ENCODE assay signal across 1 cellular context in the genomic region with DNA sequence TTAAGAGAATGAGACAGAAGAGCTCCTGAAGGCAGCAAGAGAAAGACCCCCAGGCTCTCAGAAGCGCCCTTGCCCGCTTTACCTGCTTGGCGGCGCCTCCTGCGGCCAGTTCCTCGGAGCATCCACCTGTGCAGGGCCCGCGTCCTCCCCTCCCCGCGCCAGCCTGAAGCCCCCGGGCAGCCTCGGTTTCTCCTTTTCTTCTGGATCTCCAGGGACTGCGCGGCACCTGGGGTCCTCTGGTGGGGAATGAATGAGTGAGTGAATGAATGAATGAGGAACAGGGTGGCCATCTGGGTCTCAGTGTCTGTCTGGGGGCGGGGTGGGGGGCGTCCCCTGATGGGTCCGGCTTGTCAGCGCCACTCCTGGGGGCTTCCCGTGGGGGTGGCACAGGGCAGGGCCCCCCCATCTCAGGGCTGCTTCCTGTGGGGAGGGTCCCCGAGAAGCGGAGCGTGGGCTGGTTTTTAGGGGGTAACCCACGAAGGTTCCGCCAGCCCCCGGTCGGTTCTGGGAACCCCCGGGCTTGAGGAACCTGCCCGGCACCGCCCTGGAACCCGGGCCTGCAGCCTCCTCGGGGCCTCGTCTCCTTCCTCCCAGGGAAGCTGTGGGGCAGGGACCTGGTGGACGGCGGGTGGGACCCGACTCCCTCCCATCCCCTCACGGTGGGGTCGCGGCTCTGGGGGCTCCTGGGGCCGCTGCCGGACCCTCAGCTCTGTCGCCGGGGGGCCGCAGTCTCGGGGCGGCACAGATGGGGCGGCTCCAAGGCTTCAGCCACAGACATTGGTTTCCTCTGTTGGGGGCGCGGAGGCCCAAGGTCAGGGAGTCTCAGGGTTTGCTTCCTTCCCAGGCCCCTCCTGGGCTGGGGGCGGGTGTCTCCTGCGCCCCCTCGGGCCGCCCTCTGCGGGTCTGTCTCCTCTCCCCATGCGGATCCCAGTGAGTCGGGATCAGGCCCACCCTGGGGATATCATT.
TF ChIP-seq lines count a peak whose summit lies in the region.

No MANE protein-coding gene starts in this region.

TF ChIP-seq in GM23338, 12 proteins besides CTCF, POLR2A, EP300 and RAD21:
- no peak for TF ChIP-seq ZNF331 (CRISPR knock-in tag; IDR thresholded peaks at IDR 0.05; ENCODE audit: low read depth)
- TF ChIP-seq POLR2AphosphoS5 (IDR thresholded peaks at IDR 0.05; ENCODE audit: low read depth): no peak
- TF ChIP-seq, protein P1, sequence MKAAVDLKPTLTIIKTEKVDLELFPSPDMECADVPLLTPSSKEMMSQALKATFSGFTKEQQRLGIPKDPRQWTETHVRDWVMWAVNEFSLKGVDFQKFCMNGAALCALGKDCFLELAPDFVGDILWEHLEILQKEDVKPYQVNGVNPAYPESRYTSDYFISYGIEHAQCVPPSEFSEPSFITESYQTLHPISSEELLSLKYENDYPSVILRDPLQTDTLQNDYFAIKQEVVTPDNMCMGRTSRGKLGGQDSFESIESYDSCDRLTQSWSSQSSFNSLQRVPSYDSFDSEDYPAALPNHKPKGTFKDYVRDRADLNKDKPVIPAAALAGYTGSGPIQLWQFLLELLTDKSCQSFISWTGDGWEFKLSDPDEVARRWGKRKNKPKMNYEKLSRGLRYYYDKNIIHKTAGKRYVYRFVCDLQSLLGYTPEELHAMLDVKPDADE (IDR thresholded peaks at IDR 0.05): no peak
- TF ChIP-seq STAT1 (IDR thresholded peaks at IDR 0.05; ENCODE audit: unreplicated experiment): no peak
- TF ChIP-seq ZNF114 (CRISPR knock-in tag; IDR thresholded peaks at IDR 0.05): no peak
- no peak for TF ChIP-seq JUNB (IDR thresholded peaks at IDR 0.05; ENCODE audit: unreplicated experiment)
- no peak for TF ChIP-seq NANOG (IDR thresholded peaks at IDR 0.05; ENCODE audit: borderline replicate concordance)
